1 cellular context compared by ENCODE assay signal in the genomic region with DNA sequence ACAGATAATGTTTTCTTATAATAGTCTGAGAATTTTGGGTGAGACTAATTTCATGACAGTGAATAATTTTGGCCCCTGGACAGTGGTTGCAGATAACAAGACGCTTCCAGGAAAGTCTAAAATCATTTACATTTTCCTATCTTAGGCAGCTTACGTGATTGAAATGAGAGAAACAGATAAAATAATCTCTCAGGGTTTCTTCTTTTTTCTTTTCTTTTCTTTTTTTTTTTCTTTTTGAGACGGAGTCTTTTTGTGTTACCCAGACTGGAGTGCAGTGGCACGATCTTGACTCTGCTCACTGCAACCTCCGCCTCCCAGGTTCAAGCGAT.
TF ChIP-seq lines count a peak whose summit lies in the region.

No MANE protein-coding gene starts in this region.

TF ChIP-seq in GM12878, 131 proteins besides CTCF, POLR2A, EP300 and RAD21:
- TF ChIP-seq CBFB (IDR thresholded peaks at IDR 0.05; ENCODE audit: low read depth) (no peak), HDAC2 (IDR thresholded peaks at IDR 0.05) (no peak), PAX8 (IDR thresholded peaks at IDR 0.05) (no peak), SREBF2 (IDR thresholded peaks at IDR 0.05; ENCODE audit: low read length) (no peak), ZNF622 (IDR thresholded peaks at IDR 0.05) (no peak), RBBP5 (conservative IDR thresholded peaks at IDR 0.05) (no peak)
- TF ChIP-seq, protein P1, sequence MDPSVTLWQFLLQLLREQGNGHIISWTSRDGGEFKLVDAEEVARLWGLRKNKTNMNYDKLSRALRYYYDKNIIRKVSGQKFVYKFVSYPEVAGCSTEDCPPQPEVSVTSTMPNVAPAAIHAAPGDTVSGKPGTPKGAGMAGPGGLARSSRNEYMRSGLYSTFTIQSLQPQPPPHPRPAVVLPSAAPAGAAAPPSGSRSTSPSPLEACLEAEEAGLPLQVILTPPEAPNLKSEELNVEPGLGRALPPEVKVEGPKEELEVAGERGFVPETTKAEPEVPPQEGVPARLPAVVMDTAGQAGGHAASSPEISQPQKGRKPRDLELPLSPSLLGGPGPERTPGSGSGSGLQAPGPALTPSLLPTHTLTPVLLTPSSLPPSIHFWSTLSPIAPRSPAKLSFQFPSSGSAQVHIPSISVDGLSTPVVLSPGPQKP (IDR thresholded peaks at IDR 0.05; ENCODE audit: low read depth, low read length) = no peak
- TF ChIP-seq, protein P2, sequence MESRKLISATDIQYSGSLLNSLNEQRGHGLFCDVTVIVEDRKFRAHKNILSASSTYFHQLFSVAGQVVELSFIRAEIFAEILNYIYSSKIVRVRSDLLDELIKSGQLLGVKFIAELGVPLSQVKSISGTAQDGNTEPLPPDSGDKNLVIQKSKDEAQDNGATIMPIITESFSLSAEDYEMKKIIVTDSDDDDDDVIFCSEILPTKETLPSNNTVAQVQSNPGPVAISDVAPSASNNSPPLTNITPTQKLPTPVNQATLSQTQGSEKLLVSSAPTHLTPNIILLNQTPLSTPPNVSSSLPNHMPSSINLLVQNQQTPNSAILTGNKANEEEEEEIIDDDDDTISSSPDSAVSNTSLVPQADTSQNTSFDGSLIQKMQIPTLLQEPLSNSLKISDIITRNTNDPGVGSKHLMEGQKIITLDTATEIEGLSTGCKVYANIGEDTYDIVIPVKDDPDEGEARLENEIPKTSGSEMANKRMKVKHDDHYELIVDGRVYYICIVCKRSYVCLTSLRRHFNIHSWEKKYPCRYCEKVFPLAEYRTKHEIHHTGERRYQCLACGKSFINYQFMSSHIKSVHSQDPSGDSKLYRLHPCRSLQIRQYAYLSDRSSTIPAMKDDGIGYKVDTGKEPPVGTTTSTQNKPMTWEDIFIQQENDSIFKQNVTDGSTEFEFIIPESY (IDR thresholded peaks at IDR 0.05) = no peak
TF ChIP-seq in GM12878: peak in this region for 0.
